In the genomic region with DNA sequence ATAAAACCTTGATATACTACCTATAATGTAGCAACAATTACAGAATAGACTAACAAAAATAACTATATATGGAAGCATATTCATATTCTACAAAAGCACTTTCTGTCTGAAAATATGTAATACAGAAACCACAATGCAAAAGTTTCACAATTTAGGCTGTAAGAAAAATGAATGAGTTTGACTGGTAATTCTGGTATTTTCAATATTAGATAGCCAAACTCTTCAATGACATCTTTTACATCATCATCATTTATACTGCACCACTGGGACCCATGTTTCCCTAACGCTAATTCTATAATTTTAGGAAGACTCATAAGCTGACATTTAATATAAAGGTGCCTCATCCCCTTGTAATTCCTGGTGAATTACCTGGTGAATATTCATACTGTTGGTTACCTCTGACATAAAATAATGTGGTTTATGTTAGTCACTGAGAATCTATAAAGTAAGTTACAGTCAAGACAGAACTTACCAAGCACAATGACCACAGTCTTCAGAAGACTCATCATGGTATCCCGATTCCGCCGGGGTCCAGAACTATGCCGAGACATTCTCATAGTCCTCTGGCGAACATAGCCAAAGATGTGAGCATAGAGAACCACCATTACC, we compare ENCODE assay signal across 27 cellular contexts.
"Had no signal": no experiment of that assay in that cellular context is flagged by ENCODE, and none has a peak within 500 bp of the region (broad histone marks: within the 10 kb centered on the region; RNA-seq: fewer than 3 reads in every experiment).

No MANE protein-coding gene starts in this region.

- H3K79me2 ChIP-seq: parathyroid adenoma had no signal

- H3K9me3 Mint-ChIP-seq: nephron had no signal

- DNase-seq: cortex of kidney; effector memory CD8-positive, alpha-beta T cell; erythroblast; esophagus squamous epithelium; head of caudate nucleus; kidney; left lung; mesenchymal stem cell; mucosa of descending colon; naive B cell; nucleus accumbens; right lobe of liver; small intestine; stimulated activated CD4-positive, alpha-beta T cell treated with anti-CD3 and anti-CD28 coated beads, Interleukin-15, amount 100 ng/mL, for 24 hours; stimulated activated CD4-positive, alpha-beta T cell treated with anti-CD3 and anti-CD28 coated beads, Interleukin-2, amount 100 ng/mL, for 48 hours; stimulated activated naive CD4-positive, alpha-beta T cell; stimulated activated naive CD8-positive, alpha-beta T cell treated with anti-CD3 and anti-CD28 coated beads, Interleukin-15, amount 100 ng/mL, for 72 hours; transverse colon; upper lobe of right lung; uterus had no signal

- FAIRE-seq: endometrium, frontal cortex, small intestine had no signal

- H3K36me3 Mint-ChIP-seq: naive B cell had no signal

- H3K9ac ChIP-seq: parathyroid adenoma had no signal

- ATAC-seq: effector memory CD8-positive, alpha-beta T cell; left lung; mucosa of descending colon; right lobe of liver; stimulated activated naive CD8-positive, alpha-beta T cell treated with anti-CD3 and anti-CD28 coated beads, Interleukin-15, amount 100 ng/mL, for 72 hours; upper lobe of right lung had no signal

- H3K27ac ChIP-seq: esophagus squamous epithelium, left lung, parathyroid adenoma, right lobe of liver, suprapubic skin, transverse colon, upper lobe of right lung, uterus had no signal

- H3K36me3 ChIP-seq: right lobe of liver, transverse colon, upper lobe of right lung, uterus had no signal

- H3K4me1 ChIP-seq: parathyroid adenoma, right lobe of liver, upper lobe of right lung, uterus had no signal

- H3K27me3 ChIP-seq: esophagus squamous epithelium, left lung, right lobe of liver, suprapubic skin, transverse colon, upper lobe of right lung, uterus had no signal

- H3K4me1 Mint-ChIP-seq: mesothelial cell of epicardium; nephron; stimulated activated naive CD8-positive, alpha-beta T cell treated with anti-CD3 and anti-CD28 coated beads, Interleukin-15, amount 100 ng/mL, for 72 hours had no signal

- H3K4me3 ChIP-seq: esophagus squamous epithelium, left lung, mucosa of descending colon, right lobe of liver, suprapubic skin, transverse colon, upper lobe of right lung, uterus had no signal

- H2AFZ ChIP-seq: parathyroid adenoma had no signal

- H3K9me3 ChIP-seq: esophagus squamous epithelium, left lung, mucosa of descending colon, right lobe of liver, suprapubic skin, transverse colon, upper lobe of right lung, uterus had no signal

- H3K27ac Mint-ChIP-seq: effector memory CD8-positive, alpha-beta T cell; mesothelial cell of epicardium; nephron; progenitor cell of endocrine pancreas; stimulated activated naive CD8-positive, alpha-beta T cell treated with anti-CD3 and anti-CD28 coated beads, Interleukin-15, amount 100 ng/mL, for 72 hours had no signal

- H3K4me3 Mint-ChIP-seq: effector memory CD8-positive, alpha-beta T cell; mesothelial cell of epicardium; naive B cell; nephron; stimulated activated naive CD8-positive, alpha-beta T cell treated with anti-CD3 and anti-CD28 coated beads, Interleukin-15, amount 100 ng/mL, for 72 hours had no signal
